Comparison of ENCODE assay signal across 1 cellular context in the genomic region with DNA sequence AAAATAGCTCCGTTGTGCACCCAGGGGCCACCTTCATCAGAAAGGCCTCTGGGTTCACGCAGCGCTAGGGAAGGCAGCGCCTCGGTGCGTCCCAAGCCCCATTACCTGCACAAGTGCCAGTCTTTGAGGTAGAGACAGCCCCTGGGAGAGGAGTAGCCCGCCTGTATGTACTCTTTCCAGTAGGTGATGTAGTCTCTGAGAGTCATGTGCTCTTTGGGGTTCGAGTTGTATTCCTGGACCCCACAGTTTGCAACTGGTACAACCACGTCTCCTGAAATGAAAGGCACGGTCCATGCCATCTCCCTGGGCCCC.
TF ChIP-seq lines count a peak whose summit lies in the region.

No MANE protein-coding gene starts in this region.

TF ChIP-seq in IMR-90, 13 proteins besides CTCF, POLR2A, EP300 and RAD21 (continued from another document):
- no peak for TF ChIP-seq MXI1 (IDR thresholded peaks at IDR 0.05; ENCODE audit: borderline replicate concordance, low read depth, low read length)
- no peak for TF ChIP-seq CEBPB (IDR thresholded peaks at IDR 0.05; ENCODE audit: low read depth, low read length)
- TF ChIP-seq, protein P1, sequence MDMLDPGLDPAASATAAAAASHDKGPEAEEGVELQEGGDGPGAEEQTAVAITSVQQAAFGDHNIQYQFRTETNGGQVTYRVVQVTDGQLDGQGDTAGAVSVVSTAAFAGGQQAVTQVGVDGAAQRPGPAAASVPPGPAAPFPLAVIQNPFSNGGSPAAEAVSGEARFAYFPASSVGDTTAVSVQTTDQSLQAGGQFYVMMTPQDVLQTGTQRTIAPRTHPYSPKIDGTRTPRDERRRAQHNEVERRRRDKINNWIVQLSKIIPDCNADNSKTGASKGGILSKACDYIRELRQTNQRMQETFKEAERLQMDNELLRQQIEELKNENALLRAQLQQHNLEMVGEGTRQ (IDR thresholded peaks at IDR 0.05; ENCODE audit: low read depth, low read length), result no peak
- TF ChIP-seq SMC3 (IDR thresholded peaks at IDR 0.05; ENCODE audit: low read depth, low read length), result no peak
- no peak for TF ChIP-seq FOS (IDR thresholded peaks at IDR 0.05; ENCODE audit: low read depth, low read length)
- TF ChIP-seq MAZ (IDR thresholded peaks at IDR 0.05; ENCODE audit: borderline replicate concordance, low read depth, low read length), result no peak
- no peak for TF ChIP-seq BHLHE40 (IDR thresholded peaks at IDR 0.05; ENCODE audit: low read depth, low read length)
- TF ChIP-seq RFX5 (IDR thresholded peaks at IDR 0.05; ENCODE audit: low read depth, low read length), result no peak
- TF ChIP-seq, protein P2, sequence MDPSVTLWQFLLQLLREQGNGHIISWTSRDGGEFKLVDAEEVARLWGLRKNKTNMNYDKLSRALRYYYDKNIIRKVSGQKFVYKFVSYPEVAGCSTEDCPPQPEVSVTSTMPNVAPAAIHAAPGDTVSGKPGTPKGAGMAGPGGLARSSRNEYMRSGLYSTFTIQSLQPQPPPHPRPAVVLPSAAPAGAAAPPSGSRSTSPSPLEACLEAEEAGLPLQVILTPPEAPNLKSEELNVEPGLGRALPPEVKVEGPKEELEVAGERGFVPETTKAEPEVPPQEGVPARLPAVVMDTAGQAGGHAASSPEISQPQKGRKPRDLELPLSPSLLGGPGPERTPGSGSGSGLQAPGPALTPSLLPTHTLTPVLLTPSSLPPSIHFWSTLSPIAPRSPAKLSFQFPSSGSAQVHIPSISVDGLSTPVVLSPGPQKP (IDR thresholded peaks at IDR 0.05; ENCODE audit: borderline replicate concordance, low read depth, low read length), result no peak
